In the genomic region with DNA sequence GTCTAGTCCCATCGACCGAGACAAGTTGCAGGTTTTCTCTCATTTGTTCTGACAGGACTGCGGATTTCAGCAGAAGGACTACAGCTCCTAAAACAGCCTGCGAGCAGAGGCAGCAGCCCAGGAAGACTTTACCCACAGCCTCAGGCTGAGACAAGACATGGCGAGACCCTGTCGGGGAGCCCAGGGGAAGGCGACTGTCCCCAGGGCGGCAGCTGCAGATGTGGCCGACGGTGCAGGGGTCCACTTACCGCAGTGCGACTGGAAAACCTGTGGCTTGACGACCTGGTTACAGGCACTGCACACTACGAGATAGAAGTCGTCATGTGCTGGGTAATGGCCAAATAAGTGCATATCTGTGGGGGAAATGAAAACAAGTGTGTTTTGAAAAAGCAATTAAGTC, we compare ENCODE assay signal across 18 cellular contexts.
"Had no signal": no experiment of that assay in that cellular context is flagged by ENCODE, and none has a peak within 500 bp of the region (broad histone marks: within the 10 kb centered on the region; RNA-seq: fewer than 3 reads in every experiment).

No MANE protein-coding gene starts in this region.

- H3K27ac Mint-ChIP-seq: neural progenitor cell had no signal

- H3K4me3 Mint-ChIP-seq: naive thymus-derived CD8-positive, alpha-beta T cell; neural progenitor cell had no signal

- H3K27me3 Mint-ChIP-seq: naive thymus-derived CD8-positive, alpha-beta T cell had no signal

- ATAC-seq: left lobe of liver; naive thymus-derived CD8-positive, alpha-beta T cell had no signal

- H2AFZ ChIP-seq: hepatocyte, neural progenitor cell had no signal

- H3K9me3 ChIP-seq: mucosa of descending colon, ovary, right atrium auricular region, tibial artery, upper lobe of right lung, vagina had no signal

- H3K27ac ChIP-seq: hepatocyte, neural progenitor cell, right atrium auricular region, tibial artery, upper lobe of right lung, vagina had no signal

- H3K9ac ChIP-seq: neural progenitor cell had no signal

- DNase-seq: dermis blood vessel endothelial cell; foreskin melanocyte; head of caudate nucleus; kidney glomerular epithelial cell; mammary epithelial cell; naive thymus-derived CD8-positive, alpha-beta T cell; nucleus accumbens; ovary; stimulated activated CD4-positive, alpha-beta T cell treated with anti-CD3 and anti-CD28 coated beads, Interleukin-2, amount 100 ng/mL, for 48 hours; stimulated activated naive CD4-positive, alpha-beta T cell treated with Interleukin-2 at 50 U/mL for 16 hours; tibial artery; upper lobe of right lung had no signal

- H3K4me2 ChIP-seq: hepatocyte, neural progenitor cell had no signal

- H3K4me3 ChIP-seq: hepatocyte, mucosa of descending colon, neural progenitor cell, ovary, right atrium auricular region, tibial artery, upper lobe of right lung, vagina had no signal

- H3K4me1 Mint-ChIP-seq: neural progenitor cell had no signal

- H3K36me3 ChIP-seq: neural progenitor cell, ovary, right atrium auricular region, upper lobe of right lung, vagina had no signal

- H3K4me1 ChIP-seq: neural progenitor cell, right atrium auricular region, tibial artery, upper lobe of right lung, vagina had no signal

- H3K27me3 ChIP-seq: hepatocyte, neural progenitor cell, ovary, right atrium auricular region, tibial artery, upper lobe of right lung, vagina had no signal

- H3K9me3 Mint-ChIP-seq: naive thymus-derived CD8-positive, alpha-beta T cell; neural progenitor cell had no signal
